In genomic region chr3:38153986-38154608, GRCh38 we compare ENCODE assay signal across 2 cellular contexts.
TF ChIP-seq lines count a peak whose summit lies in the region.

No MANE protein-coding gene starts in this region.

TF ChIP-seq in IMR-90, 13 proteins besides CTCF, POLR2A, EP300 and RAD21:
- TF ChIP-seq SMC3 (IDR thresholded peaks at IDR 0.05; ENCODE audit: low read depth, low read length) (no peak), BHLHE40 (IDR thresholded peaks at IDR 0.05; ENCODE audit: low read depth, low read length) (0 out of 2 replicates have a peak, but pooled peaks have one; percentile 6), RCOR1 (IDR thresholded peaks at IDR 0.05; ENCODE audit: insufficient replicate concordance, low read length) (no peak), NFE2L2 (IDR thresholded peaks at IDR 0.05; ENCODE audit: low read depth, low read length) (peak; percentile 35; the same call in 1 of the 2 replicates), ELK1 (IDR thresholded peaks at IDR 0.05; ENCODE audit: borderline replicate concordance, low read depth, low read length) (no peak), MAFK (IDR thresholded peaks at IDR 0.05; ENCODE audit: low read depth, low read length) (peak; percentile 76), MAZ (IDR thresholded peaks at IDR 0.05; ENCODE audit: borderline replicate concordance, low read depth, low read length) (no peak), FOS (IDR thresholded peaks at IDR 0.05; ENCODE audit: low read depth, low read length) (peak; percentile 25; the same call in 1 of the 2 replicates), CEBPB (IDR thresholded peaks at IDR 0.05; ENCODE audit: low read depth, low read length) (peak; percentile 97), RFX5 (IDR thresholded peaks at IDR 0.05; ENCODE audit: low read depth, low read length) (no peak), USF2 (IDR thresholded peaks at IDR 0.05; ENCODE audit: low read depth, low read length) (no peak)
TF ChIP-seq in IMR-90: peak in this region for 5.

TF ChIP-seq in GM12878, 131 proteins besides CTCF, POLR2A, EP300 and RAD21:
- TF ChIP-seq ZNF592 (IDR thresholded peaks at IDR 0.05) (no peak), SMARCA5 (IDR thresholded peaks at IDR 0.05) (no peak), SMAD5 (IDR thresholded peaks at IDR 0.05; ENCODE audit: low read depth) (no peak), CEBPB (IDR thresholded peaks at IDR 0.05; ENCODE audit: borderline replicate concordance in 1 of 2, low read depth in 2 of 2, low read length in 2 of 2) (no peak), CBX5 (IDR thresholded peaks at IDR 0.05; ENCODE audit: low read depth) (no peak), ESRRA (IDR thresholded peaks at IDR 0.05; ENCODE audit: low read length) (no peak), BACH1 (IDR thresholded peaks at IDR 0.05; ENCODE audit: borderline replicate concordance) (no peak), TCF3 (IDR thresholded peaks at IDR 0.05; ENCODE audit: borderline replicate concordance, insufficient read depth, low read depth, low read length) (no peak), ZSCAN29 (IDR thresholded peaks at IDR 0.05) (no peak), RCOR1 (conservative IDR thresholded peaks at IDR 0.05; ENCODE audit: low read depth, low read length) (no peak), TCF7 (IDR thresholded peaks at IDR 0.05; ENCODE audit: borderline replicate concordance) (no peak), POLR2AphosphoS2 (IDR thresholded peaks at IDR 0.05; ENCODE audit: low read depth, low read length) (no peak), FOXK2 (IDR thresholded peaks at IDR 0.05) (no peak), PKNOX1 (IDR thresholded peaks at IDR 0.05) (no peak)
